In the genomic region with DNA sequence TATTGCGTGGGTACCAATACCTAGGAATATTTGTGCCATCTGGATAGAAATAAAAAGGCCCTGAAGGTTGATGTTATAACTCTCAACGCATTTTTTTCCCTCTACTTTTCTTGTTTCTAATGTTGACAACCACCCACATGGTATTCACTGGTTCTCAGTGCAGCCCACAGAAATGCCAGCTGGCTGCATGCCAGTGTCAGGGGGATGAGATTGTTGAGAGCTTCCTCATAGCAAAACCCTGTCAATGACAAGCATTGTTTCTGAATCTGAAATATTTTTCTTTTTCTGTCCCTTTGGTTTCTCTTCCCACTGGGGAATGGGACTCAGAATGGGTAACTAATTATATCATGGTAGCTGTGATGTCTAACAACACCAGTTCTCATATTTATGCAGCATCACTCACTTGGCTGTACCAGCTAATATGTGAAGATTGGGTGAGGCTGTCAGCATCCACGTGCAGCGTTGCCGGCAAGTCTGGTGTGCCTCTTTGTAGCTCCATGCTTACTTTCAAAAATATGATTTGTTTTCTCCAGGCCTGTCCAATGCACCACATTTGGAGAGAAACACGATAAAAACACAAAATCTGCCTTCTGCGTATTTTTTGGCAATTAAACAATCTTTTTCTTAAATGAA, we compare ENCODE assay signal across 13 cellular contexts.
DNase-seq lines count a peak whose midpoint lies in the region; ATAC-seq, FAIRE-seq and TF ChIP-seq lines count a peak whose summit lies in the region.
"Had no signal": no experiment of that assay in that cellular context is flagged by ENCODE, and none has a peak within 500 bp of the region (broad histone marks: within the 10 kb centered on the region; RNA-seq: fewer than 3 reads in every experiment).

No MANE protein-coding gene starts in this region.

- no peak overlapping the region for H3K4me3 Mint-ChIP-seq in brain

- TF ChIP-seq POLR2A in H54 (IDR thresholded peaks at IDR 0.05; ENCODE audit: low read depth, low read length) = no peak

- peaks cover 19% of the 10 kb centered on the region for H3K4me1 Mint-ChIP-seq in brain

- FAIRE-seq in HTR-8/SVneo (lab: Jason Lieb, UNC) (no peak), H54 (lab: Jason Lieb, UNC) (no peak)
- FAIRE-seq: kidney had no signal

- DNase-seq in AG09309 (ENCODE audit: low read depth) = peak; percentile 14
- peak; percentile 4 for DNase-seq in HTR-8/SVneo (ENCODE audit: insufficient read length, low spot score)
- DNase-seq in inferior parietal cortex (ENCODE audit: extremely low spot score) = peak; percentile 66
- no peak for DNase-seq in H54 (ENCODE audit: insufficient read length, low spot score)
- DNase-seq in OCI-M1 (lab: John Stamatoyannopoulos, UW) = no peak
- no peak for DNase-seq in MV-4-11 (lab: John Stamatoyannopoulos, UW)
- DNase-seq: kidney; sigmoid colon; stimulated activated naive CD8-positive, alpha-beta T cell treated with anti-CD3 and anti-CD28 coated beads, Interleukin-15, Interleukin-2, amounts not matched to agents 100 U/mL and 50 U/mL, for 24 hours had no signal

- no peaks in the 10 kb centered on the region for H3K9me3 Mint-ChIP-seq in brain

- no peak for ATAC-seq in HG03460 (IDR thresholded peaks at IDR 0.05; ENCODE audit: unreplicated experiment)
- ATAC-seq: Panc1; stimulated activated naive CD8-positive, alpha-beta T cell treated with anti-CD3 and anti-CD28 coated beads, Interleukin-15, Interleukin-2, amounts not matched to agents 100 U/mL and 50 U/mL, for 24 hours had no signal

- peak overlapping the region in 3 of 5 experiments; percentile 15 to 55 (median 32) for H3K27ac Mint-ChIP-seq in brain

- no peak overlapping the region for H3K4me3 ChIP-seq in AG09309 (ENCODE audit: control insufficient read depth, low read depth, low read length)
- H3K4me3 ChIP-seq: cardiac muscle cell, sigmoid colon had no signal

- no peaks in the 10 kb centered on the region for H3K36me3 Mint-ChIP-seq in brain

- TF ChIP-seq CTCF in AG09309 (IDR thresholded peaks at IDR 0.05; ENCODE audit: control insufficient read depth, insufficient read depth, low read depth, low read length, missing control alignments) (no peak), brain (conservative IDR thresholded peaks at IDR 0.05) (no peak)

- no peaks in the 10 kb centered on the region for H3K27me3 Mint-ChIP-seq in brain

Comparison
In these comparisons a context has a peak if more than half of its experiments do, and no peak if none do; other contexts are left out.
1. DNase-seq: peak in AG09309 (single experiment), HTR-8/SVneo (single experiment) and inferior parietal cortex (single experiment); none in H54 (single experiment), OCI-M1 (single experiment) and MV-4-11 (single experiment).